8 cellular contexts compared by ENCODE assay signal in genomic region chr4:7156273-7157139, GRCh38. TPM values are rescaled to one million over a fixed set of nuclear protein-coding genes. Genes with fewer than 3 reads are reported as not detected.
A peak's percentile ranks its signal among the peaks of the same experiment; 100 is the strongest.
DNase-seq lines count a peak whose midpoint lies in the region; ATAC-seq, FAIRE-seq and TF ChIP-seq lines count a peak whose summit lies in the region.
"Had no signal": no experiment of that assay in that cellular context is flagged by ENCODE, and none has a peak within 500 bp of the region (broad histone marks: within the 10 kb centered on the region; RNA-seq: fewer than 3 reads in every experiment).

No MANE protein-coding gene starts in this region.

- BruUV-seq in GM12878 (replicated peaks; lab: Mats Ljungman, UMichigan), result no TSS peak

- no peak for TF ChIP-seq EP300 in GM12878 (IDR thresholded peaks at IDR 0.05; ENCODE audit: borderline replicate concordance in 1 of 2, control insufficient read depth in 1 of 2, low read depth in 2 of 2, low read length in 2 of 2)

- CTCF ChIA-PET in HEK293 (lab: Yijun Ruan, JAX), result interaction anchor here (0.9 kb wide), 1 partner anchor 512 kb away, joined by 4 read pairs; no protein-coding TSS in a partner anchor
- CTCF ChIA-PET in GM12878 (lab: Yijun Ruan, JAX), result interaction anchor here (1.3 kb wide), 1 partner anchor 179 kb away, joined by 3 read pairs; no protein-coding TSS in a partner anchor

- H4K20me1 ChIP-seq in GM12878 (ENCODE audit: control insufficient read depth, insufficient read depth), result no peaks in the 10 kb centered on the region

- no peaks in the 10 kb centered on the region for H3K36me3 ChIP-seq in HEK293 (ENCODE audit: control insufficient read depth in 2 of 2, insufficient read depth in 1 of 2, low read length in 2 of 2)
- no peaks in the 10 kb centered on the region for H3K36me3 ChIP-seq in GM12878 (ENCODE audit: control insufficient read depth in 2 of 2, insufficient read depth in 2 of 2, low read length in 1 of 2)
- H3K36me3 ChIP-seq in testis (ENCODE audit: low read depth, missing control alignments), result no peaks in the 10 kb centered on the region

- no peak for TF ChIP-seq RAD21 in GM12878 (IDR thresholded peaks at IDR 0.05; ENCODE audit: insufficient read depth, low read depth, low read length)

- TF ChIP-seq CTCF in HEK293 (tag by site-specific recombination; IDR thresholded peaks at IDR 0.05) (no peak), GM12878 (IDR thresholded peaks at IDR 0.05 in 2 of 3, conservative IDR thresholded peaks at IDR 0.05 in 1 of 3; ENCODE audit: control insufficient read depth in 2 of 3, extremely low read depth in 1 of 3, insufficient read depth in 1 of 3, low read depth in 3 of 3, low read length in 3 of 3) (peak in 2 of 3 experiments; percentile 26 to 47; a peak in 3 of 6 replicates), testis (IDR thresholded peaks at IDR 0.05) (peak; percentile 21 to 73 (median 62))

- H3K4me3 ChIP-seq in HEK293 (ENCODE audit: low read depth, low read length) (no peak overlapping the region), GM12878 (no peak overlapping the region), testis (no peak overlapping the region)

- no peak overlapping the region for H3K9ac ChIP-seq in GM12878 (ENCODE audit: control insufficient read depth, insufficient read depth, low read length)

- H3K27ac Mint-ChIP-seq in stimulated activated memory B cell treated with anti-CD40 and anti-IgM and Interleukin-4, amounts not matched to agents 10 μg/mL and 1 μg/mL and 100 μg/mL, for 72 hours, result no peak overlapping the region

- SMC1A ChIA-PET in GM12878 (lab: Charles Lee; ENCODE audit: uncharacterized antibody, unreplicated experiment), result no interaction called here

- RAD21 ChIA-PET in GM12878 (lab: Charles Lee; ENCODE audit: unreplicated experiment), result no interaction called here

- H3K4me3 Mint-ChIP-seq in stimulated activated memory B cell treated with anti-CD40 and anti-IgM and Interleukin-4, amounts not matched to agents 10 μg/mL and 1 μg/mL and 100 μg/mL, for 72 hours, result no peak overlapping the region

- H3K4me1 ChIP-seq in HEK293 (ENCODE audit: control insufficient read depth, insufficient read depth, low read length) (no peaks in the 10 kb centered on the region), GM12878 (ENCODE audit: control insufficient read depth, insufficient read depth, low read length) (no peaks in the 10 kb centered on the region), testis (peaks cover 22% of the 10 kb centered on the region)

- no peaks in the 10 kb centered on the region for H3K9me3 Mint-ChIP-seq in stimulated activated memory B cell treated with anti-CD40 and anti-IgM and Interleukin-4, amounts not matched to agents 10 μg/mL and 1 μg/mL and 100 μg/mL, for 72 hours

- POLR2A ChIA-PET in HEK293 (lab: Yijun Ruan, JAX) (no interaction called here), GM12878 (lab: Charles Lee) (no interaction called here)

- no peak for FAIRE-seq in GM12878 (lab: Jason Lieb, UNC)

- intact Hi-C loops in GM12878 (cut with micrococcal nuclease; ENCODE audit: unreplicated experiment) (no loop called here), testis (cut with DNase I; ENCODE audit: low total_unique reads) (no loop called here)

- H3K27me3 ChIP-seq in GM12878 (replicated peaks in 1 of 2; ENCODE audit: control insufficient read depth in 2 of 2, insufficient read depth in 2 of 2, low read length in 1 of 2), result peaks cover 3 to 6% of the 10 kb centered on the region in 2 experiments; a peak in 3 of 4 replicates
- H3K27me3 ChIP-seq in testis, result no peaks in the 10 kb centered on the region

- no peak overlapping the region for H2AFZ ChIP-seq in GM12878 (ENCODE audit: control insufficient read depth, low read depth, low read length)

- no peaks in the 10 kb centered on the region for H3K4me1 Mint-ChIP-seq in stimulated activated memory B cell treated with anti-CD40 and anti-IgM and Interleukin-4, amounts not matched to agents 10 μg/mL and 1 μg/mL and 100 μg/mL, for 72 hours

- H3K9me3 ChIP-seq in HEK293 (ENCODE audit: control insufficient read depth, insufficient read depth, low read depth, low read length) (no peaks in the 10 kb centered on the region), GM12878 (replicated peaks; ENCODE audit: control insufficient read depth, insufficient read depth, low read length) (no peaks in the 10 kb centered on the region), testis (no peaks in the 10 kb centered on the region)

- no peak overlapping the region for H3K4me2 ChIP-seq in GM12878 (ENCODE audit: control insufficient read depth, insufficient read depth)

- DNase-seq in GM12878 (ENCODE audit: low read depth, low spot score), result no peak
- peak; percentile 72 for DNase-seq in iPS-NIHi7 (ENCODE audit: extremely low spot score)
- DNase-seq in testis, result peak; percentile 63
- DNase-seq: NCI-H2107 had no signal

- H3K27me3 Mint-ChIP-seq in stimulated activated memory B cell treated with anti-CD40 and anti-IgM and Interleukin-4, amounts not matched to agents 10 μg/mL and 1 μg/mL and 100 μg/mL, for 72 hours, result peaks cover 66% of the 10 kb centered on the region

- H3K79me2 ChIP-seq in GM12878 (ENCODE audit: control insufficient read depth, insufficient read depth, low read length), result no peaks in the 10 kb centered on the region

- H3K27ac ChIP-seq in HEK293 (ENCODE audit: extremely low read depth, low read depth, low read length) (no peak overlapping the region), GM12878 (ENCODE audit: control insufficient read depth, insufficient read depth) (no peak overlapping the region), testis (peak overlapping the region in 1 of 2 donors; percentile 74)

- 5% methylated on average over 19 of the region's 19 CpGs for WGBS in GM12878 (ENCODE audit: insufficient coverage, insufficient replicate concordance, low lambda C conversion rate, missing lambda C conversion rate)
- 48 to 51% methylated on average over 19 of the region's 19 CpGs for WGBS in testis, 2 donors

- in situ Hi-C loops in GM12878 (cut with MboI), result no loop called here

- TF ChIP-seq POLR2A in GM12878 (IDR thresholded peaks at IDR 0.05; ENCODE audit: low read depth, low read length), result no peak
- no peak for TF ChIP-seq POLR2A in testis (IDR thresholded peaks at IDR 0.05)

- ATAC-seq in GM12878, result peak; percentile 44; the same call in 1 of the 3 replicates
- ATAC-seq in HG02763 (IDR thresholded peaks at IDR 0.05; ENCODE audit: unreplicated experiment), result no peak
- ATAC-seq in stimulated activated memory B cell treated with anti-CD40 and anti-IgM and Interleukin-4, amounts not matched to agents 10 μg/mL and 1 μg/mL and 100 μg/mL, for 72 hours, result no peak
- ATAC-seq in HG03520 (IDR thresholded peaks at IDR 0.05; ENCODE audit: unreplicated experiment), result no peak

- no peaks in the 10 kb centered on the region for H3K36me3 Mint-ChIP-seq in stimulated activated memory B cell treated with anti-CD40 and anti-IgM and Interleukin-4, amounts not matched to agents 10 μg/mL and 1 μg/mL and 100 μg/mL, for 72 hours

TF ChIP-seq in HEK293, 187 proteins besides CTCF, POLR2A, EP300 and RAD21:
- no peak for TF ChIP-seq FEZF1 (tag by site-specific recombination; IDR thresholded peaks at IDR 0.05)
- peak; percentile 33; the same call in 1 of the 2 replicates for TF ChIP-seq ZBTB20 (tag by site-specific recombination; IDR thresholded peaks at IDR 0.05)
- TF ChIP-seq ZIC2 (tag by site-specific recombination; IDR thresholded peaks at IDR 0.05), result peak; percentile 68

TF ChIP-seq in GM12878, 131 proteins besides CTCF, POLR2A, EP300 and RAD21:
- no peak for TF ChIP-seq NR2F1 (conservative IDR thresholded peaks at IDR 0.05)
TF ChIP-seq in GM12878: peak in this region for 0.

RNA-seq across cellular contexts. Expression of gene SORCS2, which starts 35.8 kb away (rescaled TPM):
- not detected in 2 replicates for total RNA-seq in GM12878 (2013; cell fraction: nucleolus; rRNA removed)
- total RNA-seq in GM12878 (2014; rRNA removed) (not detected in 2 replicates), GM12878 (2014; rRNA removed; fragmentation: Illumina TruSeq; extraction: Trizol) (not detected in 2 replicates), GM12878 (2021) (0.03 TPM in 1 of 2 replicates, not detected in the other), testis (1 to 10 TPM; 2.7 to 2.9 TPM)
- polyA plus RNA-seq in GM12878 (2011; ENCODE audit: low read depth), result not detected
- polyA plus RNA-seq in GM12878 (2011; rRNA removed) (0.01 TPM in 1 of 2 replicates, not detected in the other), GM12878 (2014; fragmentation: Illumina TruSeq; extraction: Trizol) (not detected in 2 replicates), GM12878 (2014; fragmentation: Nextera tagmentation; extraction: Ambion mirVana) (not detected), GM12878 (2014; rRNA removed) (0.05 TPM in 1 of 2 replicates, not detected in the other), GM12878 (2016; fragmentation: Nextera tagmentation; extraction: Ambion mirVana) (under 1 TPM; 0.05 to 0.15 TPM), testis (ENCODE audit: insufficient read depth, low read depth, low replicate concordance) (4.6 TPM)
- polyA plus RNA-seq in GM12878 (2011; cell fraction: cytosol; rRNA removed), result 0.01 and 0.02 TPM in 2 replicates
- 0.06 and 0.10 TPM in 2 replicates for polyA plus RNA-seq in GM12878 (2011; cell fraction: nucleus; rRNA removed)
- polyA plus RNA-seq in GM12878 (2012), result 0.10 TPM in 1 of 2 replicates, not detected in the other
- polyA minus RNA-seq in GM12878 (2011; rRNA and poly(A)+ RNA removed), result 0.05 TPM in 1 of 2 replicates, not detected in the other
- not detected in 2 replicates for polyA minus RNA-seq in GM12878 (2011; cell fraction: cytosol; rRNA and poly(A)+ RNA removed)
- polyA minus RNA-seq in GM12878 (2011; cell fraction: nucleus; rRNA and poly(A)+ RNA removed), result not detected in 2 replicates

Comparison
In these comparisons a context has a peak if more than half of its experiments do, and no peak if none do; other contexts are left out.
1. Of the 9 proteins assayed by ChIP-seq in both HEK293 and GM12878: peak only in HEK293: none; only in GM12878: CTCF; in both: none; in neither: 8.